9 cellular contexts compared by ENCODE assay signal in the genomic region with DNA sequence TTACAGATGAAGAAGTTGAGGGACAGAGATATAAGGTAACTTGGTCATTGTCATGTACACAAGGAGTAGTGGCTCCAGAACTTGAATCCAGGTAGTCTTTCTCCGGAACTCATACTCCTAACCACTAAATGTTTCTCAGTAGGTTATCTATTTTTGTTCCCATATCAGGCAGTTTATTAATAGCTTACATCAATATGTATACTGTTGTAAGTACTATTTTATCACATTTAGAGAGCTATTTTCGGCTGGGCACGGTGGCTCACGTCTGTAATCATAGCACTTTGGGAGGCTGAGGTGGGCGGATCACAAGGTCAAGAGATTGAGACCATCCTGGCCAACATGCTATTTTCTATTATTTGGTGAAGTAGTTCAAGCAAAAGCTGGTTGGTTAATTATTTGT.
"Had no signal": no experiment of that assay in that cellular context is flagged by ENCODE, and none has a peak within 500 bp of the region (broad histone marks: within the 10 kb centered on the region; RNA-seq: fewer than 3 reads in every experiment).

No MANE protein-coding gene starts in this region.

- H2AFZ ChIP-seq: GM23248, GM23338 had no signal

- H3K9me3 ChIP-seq: HAP-1 had no signal

- H3K9ac ChIP-seq: GM23248 had no signal

- H3K36me3 ChIP-seq: HAP-1 had no signal

- H3K4me3 ChIP-seq: GM23248, GM23338, HAP-1 had no signal

- DNase-seq: GM23248, GOT3, H7, H9, HCEC 1CT, HFFc6 had no signal

- H3K27ac ChIP-seq: GM23248 had no signal

- ATAC-seq: GM23338, HCT116 had no signal

- H3K4me2 ChIP-seq: GM23338 had no signal

- H3K4me1 ChIP-seq: HAP-1 had no signal
